ENCODE assay signal across 8 cellular contexts in genomic region chr16:1964506-1965471, GRCh38. TPM values are rescaled to one million over a fixed set of nuclear protein-coding genes. Genes with fewer than 3 reads are reported as not detected.
DNase-seq lines count a peak whose midpoint lies in the region; ATAC-seq and TF ChIP-seq lines count a peak whose summit lies in the region.

Gene RPS2, minus strand, starts transcription at chr16:1964826. Its CDS starts 201 bp downstream, at chr16:1964625.

- H3K9me3 ChIP-seq in OCI-LY1 (ENCODE audit: low read length), result no peaks in the 10 kb centered on the region

- H3K9me3 Mint-ChIP-seq in mesothelial cell of epicardium, result no peaks in the 10 kb centered on the region

- peaks cover 6% of the 10 kb centered on the region for H3K36me3 Mint-ChIP-seq in mesothelial cell of epicardium

- H4K20me1 ChIP-seq in OCI-LY1 (ENCODE audit: insufficient read depth, low read length), result no peaks in the 10 kb centered on the region

- peaks cover 21% of the 10 kb centered on the region for H3K79me2 ChIP-seq in OCI-LY1 (ENCODE audit: insufficient read depth, low read length)

- H2AFZ ChIP-seq in OCI-LY1 (ENCODE audit: low read length), result no peak within 1 kb of the TSS

- H3K9ac ChIP-seq in OCI-LY1 (ENCODE audit: low read length), result peak within 1 kb of the TSS; percentile 99

- H3K4me1 ChIP-seq in OCI-LY1 (ENCODE audit: insufficient read depth, low read length, severe bottlenecking), result peaks cover 42% of the 10 kb centered on the region

- peaks cover 34% of the 10 kb centered on the region for H3K4me1 Mint-ChIP-seq in mesothelial cell of epicardium

- TF ChIP-seq CTCF in OCI-LY1 (IDR thresholded peaks at IDR 0.05; ENCODE audit: low read length) (no peak; the same call in 1 of the 2 replicates), mesothelial cell of epicardium (IDR thresholded peaks at IDR 0.05; ENCODE audit: unreplicated experiment) (no peak)

- H3K27ac ChIP-seq in OCI-LY1 (ENCODE audit: low read depth, low read length, poor library complexity, severe bottlenecking), result peak within 1 kb of the TSS; percentile 84

- H3K4me2 ChIP-seq in OCI-LY1 (ENCODE audit: low read length), result peak within 1 kb of the TSS; percentile 97

- no peaks in the 10 kb centered on the region for H3K27me3 Mint-ChIP-seq in mesothelial cell of epicardium (ENCODE audit: low read depth)

- in situ Hi-C loops in Caki2 (cut with HindIII; ENCODE audit: low pct_unique_long_range_greater_than_20kb, low sequenced_read_pairs), result loop anchor here (10.0 kb wide), 1 partner anchor 100 kb away; no protein-coding TSS in a partner anchor
- in situ Hi-C loops in endometrial microvascular endothelial cells (cut with HindIII; ENCODE audit: inconsistent ontology term, low pct_unique_long_range_greater_than_20kb, low sequenced_read_pairs), result no loop called here

- peaks cover 35% of the 10 kb centered on the region for H3K36me3 ChIP-seq in OCI-LY1 (ENCODE audit: insufficient read depth, low read length)

- no peaks in the 10 kb centered on the region for H3K27me3 ChIP-seq in OCI-LY1 (ENCODE audit: insufficient read depth, low read length)

- DNase-seq in Caki2 (ENCODE audit: low read depth), result peak; percentile 97
- peak; percentile 99 for DNase-seq in HuH-7 (ENCODE audit: low spot score)
- DNase-seq in activated CD8-positive, alpha-beta memory T cell treated with anti-CD3 and anti-CD28 coated beads, Interleukin-2, amount 50 U/mL, for 4 hours, result peak; percentile 99
- peak; percentile 99 to 100 for DNase-seq in mesothelial cell of epicardium (ENCODE audit: low spot score in 2 of 2, unreplicated experiment in 2 of 2)
- peak; percentile 95 to 97 for DNase-seq in stimulated activated CD8-positive, alpha-beta memory T cell treated with anti-CD3 and anti-CD28 coated beads, Interleukin-15, amount 100 ng/mL, for 48 hours (ENCODE audit: low read depth in 2 of 2)

- peak within 1 kb of the TSS; percentile 98 for H3K27ac Mint-ChIP-seq in mesothelial cell of epicardium

- peaks cover 16% of the 10 kb centered on the region for H3F3A ChIP-seq in OCI-LY1 (ENCODE audit: insufficient read depth, low read length)

- peak; percentile 77 for ATAC-seq in GM21447 (IDR thresholded peaks at IDR 0.05; ENCODE audit: unreplicated experiment)

- H3K4me3 Mint-ChIP-seq in mesothelial cell of epicardium, result peak within 1 kb of the TSS; percentile 93

- peak within 1 kb of the TSS; percentile 97 for H3K4me3 ChIP-seq in OCI-LY1 (ENCODE audit: low read depth, low read length, poor library complexity, severe bottlenecking)

- no peaks in the 10 kb centered on the region for H3K9me2 ChIP-seq in OCI-LY1 (ENCODE audit: low read depth, low read length)

RNA-seq across cellular contexts. Expression of gene RPS2, which starts in this region (rescaled TPM):
- 7,960 and 10,766 TPM in 2 replicates for total RNA-seq in Caki2 (2014; rRNA removed; shearing (Covaris generic); ENCODE audit: low replicate concordance)
- total RNA-seq in endometrial microvascular endothelial cells (ENCODE audit: inconsistent ontology term) (2,988 TPM), mesothelial cell of epicardium (2,265 to 2,496 TPM (median 2,379 TPM) in 3 replicates)

Comparison
In these comparisons a context has a peak if more than half of its experiments do, and no peak if none do; other contexts are left out.
1. Peak in every context shown above with its lines: DNase-seq, ATAC-seq, H3K4me3 ChIP-seq and H3K27ac ChIP-seq.